ENCODE assay signal across 1 cellular context in the genomic region with DNA sequence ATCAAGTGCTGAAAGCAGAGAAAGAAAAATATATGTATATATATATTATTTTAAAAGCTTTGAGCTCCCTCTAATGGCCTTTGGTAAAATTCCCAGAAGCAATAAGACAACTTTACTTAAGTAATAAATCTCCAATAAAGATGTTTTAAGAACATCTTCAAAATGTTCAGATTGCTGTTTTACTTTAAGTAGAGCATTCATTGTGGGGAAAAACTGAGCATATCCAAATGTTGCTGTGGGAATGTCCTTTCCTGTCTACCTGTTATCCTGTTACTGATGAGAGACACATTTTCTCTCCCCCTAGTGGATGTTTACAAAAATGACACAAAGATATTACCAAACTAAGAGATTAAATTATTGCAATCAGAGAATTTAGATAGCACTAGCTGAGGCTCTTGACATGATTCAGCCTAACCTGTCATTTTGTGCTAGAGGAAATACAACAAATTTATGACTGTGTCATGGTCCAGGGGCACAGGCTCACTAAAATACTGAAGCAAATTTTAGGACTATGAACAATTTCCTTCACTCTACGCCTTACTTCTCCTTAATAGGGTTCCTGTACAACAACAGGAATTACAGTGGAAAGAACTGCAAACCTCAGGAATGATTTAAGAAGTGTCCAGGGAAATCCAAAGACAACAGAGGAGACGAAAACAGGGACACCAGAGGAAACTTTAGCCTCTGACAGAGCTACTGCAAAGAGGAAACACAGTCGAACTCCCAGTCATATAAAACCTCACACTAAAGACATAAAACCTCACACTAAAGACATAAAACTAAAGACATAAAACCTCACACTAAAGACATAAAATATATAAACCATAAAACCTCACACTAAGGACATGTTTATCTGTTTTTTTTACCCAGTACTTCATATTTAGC.
TF ChIP-seq lines count a peak whose summit lies in the region.

No MANE protein-coding gene starts in this region.

TF ChIP-seq in HepG2, 621 proteins besides CTCF, POLR2A, EP300 and RAD21 (continued from another document):
- TF ChIP-seq ZNF441 (CRISPR knock-in tag; IDR thresholded peaks at IDR 0.05; ENCODE audit: borderline replicate concordance) (no peak), ISL2 (CRISPR knock-in tag; IDR thresholded peaks at IDR 0.05) (no peak), SMC3 (IDR thresholded peaks at IDR 0.05; ENCODE audit: low read length) (peak; percentile 35; the same call in 1 of the 2 replicates), ZNF510 (CRISPR knock-in tag; IDR thresholded peaks at IDR 0.05; ENCODE audit: low read depth) (no peak), FOXA3 (CRISPR knock-in tag; IDR thresholded peaks at IDR 0.05) (0 out of 2 replicates have a peak, but pooled peaks have one; percentile 36), FOXA1 (IDR thresholded peaks at IDR 0.05) (no peak), FOXA1 (CRISPR knock-in tag; IDR thresholded peaks at IDR 0.05) (0 out of 2 replicates have a peak, but pooled peaks have one; percentile 19), MAZ (IDR thresholded peaks at IDR 0.05; ENCODE audit: borderline replicate concordance, low read depth, low read length) (no peak), MAZ (CRISPR knock-in tag; IDR thresholded peaks at IDR 0.05; ENCODE audit: low read depth) (no peak), STAG1 (CRISPR knock-in tag; IDR thresholded peaks at IDR 0.05) (peak; percentile 40; the same call in 1 of the 2 replicates)
- TF ChIP-seq, protein P1, sequence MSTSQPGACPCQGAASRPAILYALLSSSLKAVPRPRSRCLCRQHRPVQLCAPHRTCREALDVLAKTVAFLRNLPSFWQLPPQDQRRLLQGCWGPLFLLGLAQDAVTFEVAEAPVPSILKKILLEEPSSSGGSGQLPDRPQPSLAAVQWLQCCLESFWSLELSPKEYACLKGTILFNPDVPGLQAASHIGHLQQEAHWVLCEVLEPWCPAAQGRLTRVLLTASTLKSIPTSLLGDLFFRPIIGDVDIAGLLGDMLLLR (CRISPR knock-in tag; IDR thresholded peaks at IDR 0.05): no peak
